14 cellular contexts compared by ENCODE assay signal in the genomic region with DNA sequence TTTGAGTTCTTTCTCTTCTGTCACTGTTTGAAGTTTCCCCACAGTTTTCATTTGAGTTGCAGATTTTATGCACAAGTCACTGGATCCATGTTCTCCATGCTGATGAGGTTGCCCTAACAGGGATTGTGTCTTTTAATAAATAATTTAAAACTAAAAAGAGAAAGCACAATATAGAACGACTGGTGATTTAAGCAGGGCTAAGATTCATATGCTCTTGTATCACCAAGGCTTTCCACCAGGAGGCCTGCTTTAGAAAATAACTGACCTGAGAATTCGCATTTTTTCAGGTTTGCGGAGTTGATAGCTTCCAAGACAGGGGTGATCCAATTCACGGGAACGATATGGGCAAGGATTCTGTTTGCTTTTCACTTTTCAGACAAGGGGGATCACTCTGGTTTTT.
DNase-seq lines count a peak whose midpoint lies in the region; ATAC-seq and TF ChIP-seq lines count a peak whose summit lies in the region.
"Had no signal": no experiment of that assay in that cellular context is flagged by ENCODE, and none has a peak within 500 bp of the region (broad histone marks: within the 10 kb centered on the region; RNA-seq: fewer than 3 reads in every experiment).

No MANE protein-coding gene starts in this region.

- H3K27ac ChIP-seq in PC-9, result no peak overlapping the region
- H3K27ac ChIP-seq: neutrophil, SJSA1, suprapubic skin had no signal

- BruUV-seq in PC-9 (replicated peaks; lab: Mats Ljungman, UMichigan), result no TSS peak

- DNase-seq in ELR (ENCODE audit: low read depth) (peak; percentile 23), PC-9 (no peak), epithelial cell of proximal tubule (ENCODE audit: low read depth) (no peak), NCI-H2029 (lab: John Stamatoyannopoulos, UW) (no peak), Kasumi-1 (lab: John Stamatoyannopoulos, UW) (no peak), NCI-H510A treated with DMSO at 0.1 percent for 48 hours (lab: John Stamatoyannopoulos, UW) (no peak)
- DNase-seq: activated naive CD4-positive, alpha-beta T cell; NCI-H1694 treated with DMSO at 0.1 percent for 48 hours; NCI-H69 had no signal

- H3K27me3 ChIP-seq in PC-9 (ENCODE audit: insufficient read depth, low read depth) (no peaks in the 10 kb centered on the region), neuron (ENCODE audit: insufficient read depth, low read length) (no peaks in the 10 kb centered on the region)
- H3K27me3 ChIP-seq: neutrophil, SJSA1, suprapubic skin had no signal

- H4K20me1 ChIP-seq in PC-9 (ENCODE audit: insufficient read depth), result no peaks in the 10 kb centered on the region

- H3K4me1 ChIP-seq in PC-9 (replicated peaks; ENCODE audit: insufficient read depth) (no peaks in the 10 kb centered on the region), neuron (ENCODE audit: insufficient read depth, low read length) (peaks cover 33% of the 10 kb centered on the region)
- H3K4me1 ChIP-seq: suprapubic skin had no signal

- H3K4me3 ChIP-seq in PC-9 (no peak overlapping the region), epithelial cell of proximal tubule (ENCODE audit: low read depth, low read length) (no peak overlapping the region), neuron (ENCODE audit: low read length) (no peak overlapping the region)
- H3K4me3 ChIP-seq: SJSA1, suprapubic skin had no signal

- H3K4me2 ChIP-seq in PC-9, result no peak overlapping the region

- H3K36me3 ChIP-seq in PC-9 (ENCODE audit: low read depth), result no peaks in the 10 kb centered on the region
- H3K36me3 ChIP-seq in neuron (ENCODE audit: insufficient read depth, low read length), result no peaks in the 10 kb centered on the region
- H3K36me3 ChIP-seq: neutrophil, SJSA1, suprapubic skin had no signal

- H3K9me2 ChIP-seq in PC-9 (ENCODE audit: insufficient read depth), result no peaks in the 10 kb centered on the region

- CTCF ChIA-PET in PC-9 (lab: Charles Lee), result no interaction called here

- TF ChIP-seq CTCF in PC-9 (conservative IDR thresholded peaks at IDR 0.05) (peak; percentile 44; the same call in 1 of the 2 replicates), epithelial cell of proximal tubule (conservative IDR thresholded peaks at IDR 0.05; ENCODE audit: low read depth, low read length) (peak; percentile 9)

- H2AFZ ChIP-seq in PC-9, result no peak overlapping the region
- H2AFZ ChIP-seq in neuron (ENCODE audit: low read depth, low read length), result peak overlapping the region; percentile 12

- H3F3A ChIP-seq in PC-9 (ENCODE audit: insufficient read depth, low read depth), result no peaks in the 10 kb centered on the region

- POLR2A ChIA-PET in PC-9 (lab: Charles Lee; ENCODE audit: unreplicated experiment), result no interaction called here

- intact Hi-C loops in PC-9 (cut with micrococcal nuclease; ENCODE audit: unreplicated experiment), result loop anchor here (10.0 kb wide), 1 partner anchor 200 kb away; no protein-coding TSS in a partner anchor

- H3K79me2 ChIP-seq in PC-9 (ENCODE audit: low read depth), result no peaks in the 10 kb centered on the region

- H3K9me3 ChIP-seq in PC-9 (ENCODE audit: insufficient read depth, low read depth) (no peaks in the 10 kb centered on the region), neuron (ENCODE audit: low read length) (no peaks in the 10 kb centered on the region)
- H3K9me3 ChIP-seq: neutrophil, SJSA1, suprapubic skin had no signal

- ATAC-seq in GM21529 (IDR thresholded peaks at IDR 0.05; ENCODE audit: unreplicated experiment), result no peak
